Comparison of ENCODE assay signal across 29 cellular contexts in genomic region chr3:143011705-143012104, GRCh38. TPM values are rescaled to one million over a fixed set of nuclear protein-coding genes. Genes with fewer than 3 reads are reported as not detected.
DNase-seq lines count a peak whose midpoint lies in the region; ATAC-seq and TF ChIP-seq lines count a peak whose summit lies in the region.
"Had no signal": no experiment of that assay in that cellular context is flagged by ENCODE, and none has a peak within 500 bp of the region (broad histone marks: within the 10 kb centered on the region; RNA-seq: fewer than 3 reads in every experiment).

No MANE protein-coding gene starts in this region.

- CTCF ChIA-PET in activated naive CD4-positive, alpha-beta T cell treated with anti-CD3 and anti-CD28 coated beads for 36 hours (lab: Charles Lee): interaction anchor here (0.6 kb wide), 1 partner anchor 385 kb away, joined by 3 read pairs; no protein-coding TSS in a partner anchor
- CTCF ChIA-PET in activated naive CD4-positive, alpha-beta T cell treated with anti-CD3 and anti-CD28 coated beads, Interleukin-2, amount 10 ng/mL, durations not matched to agents 7 days and 5 days (lab: Charles Lee): interaction anchor here (0.8 to 1.2 kb wide), 3 partner anchors 9 to 184 kb away, joined by 3 to 4 read pairs (median 3); no protein-coding TSS in a partner anchor
- CTCF ChIA-PET in HEK293T (lab: Yijun Ruan, JAX): no interaction called here

- no peak for ATAC-seq in activated naive CD8-positive, alpha-beta T cell treated with anti-CD3 and anti-CD28 coated beads, Interleukin-2, amount 50 U/mL, for 24 hours
- no peak for ATAC-seq in HG03097 (IDR thresholded peaks at IDR 0.05; ENCODE audit: low FRiP score, unreplicated experiment)
- ATAC-seq in GM18867 (IDR thresholded peaks at IDR 0.05; ENCODE audit: unreplicated experiment): no peak
- ATAC-seq: pancreas had no signal

- H3K4me3 Mint-ChIP-seq in activated naive CD4-positive, alpha-beta T cell treated with anti-CD3 and anti-CD28 coated beads for 36 hours: no peak overlapping the region
- no peak overlapping the region for H3K4me3 Mint-ChIP-seq in activated naive CD4-positive, alpha-beta T cell treated with anti-CD3 and anti-CD28 coated beads, Interleukin-2, amount 10 ng/mL, durations not matched to agents 7 days and 5 days
- no peak overlapping the region for H3K4me3 Mint-ChIP-seq in activated naive CD8-positive, alpha-beta T cell treated with anti-CD3 and anti-CD28 coated beads, Interleukin-2, amount 50 U/mL, for 24 hours
- H3K4me3 Mint-ChIP-seq: CD8-positive, alpha-beta memory T cell; neural crest cell; type B pancreatic cell had no signal

- H3K4me1 Mint-ChIP-seq in activated naive CD4-positive, alpha-beta T cell treated with anti-CD3 and anti-CD28 coated beads for 36 hours (ENCODE audit: low read depth): peaks cover 62% of the 10 kb centered on the region
- peaks cover 33% of the 10 kb centered on the region for H3K4me1 Mint-ChIP-seq in activated naive CD4-positive, alpha-beta T cell treated with anti-CD3 and anti-CD28 coated beads, Interleukin-2, amount 10 ng/mL, durations not matched to agents 7 days and 5 days
- peaks cover 58% of the 10 kb centered on the region for H3K4me1 Mint-ChIP-seq in activated naive CD8-positive, alpha-beta T cell treated with anti-CD3 and anti-CD28 coated beads, Interleukin-2, amount 50 U/mL, for 24 hours

- DNase-seq in activated naive CD4-positive, alpha-beta T cell treated with anti-CD3 and anti-CD28 coated beads for 36 hours: peak; percentile 8
- DNase-seq in activated naive CD4-positive, alpha-beta T cell treated with anti-CD3 and anti-CD28 coated beads, Interleukin-2, amount 10 ng/mL, durations not matched to agents 7 days and 5 days: no peak
- no peak for DNase-seq in HEK293T (ENCODE audit: extremely low spot score)
- DNase-seq in activated naive CD8-positive, alpha-beta T cell treated with anti-CD3 and anti-CD28 coated beads, Interleukin-2, amount 50 U/mL, for 24 hours: no peak
- DNase-seq in renal cortical epithelial cell (ENCODE audit: low read depth): peak; percentile 6
- DNase-seq in NCI-H2227 treated with DMSO at 0.1 percent for 48 hours (lab: John Stamatoyannopoulos, UW): no peak
- DNase-seq: ACHN; activated CD4-positive, CD25-positive, alpha-beta regulatory T cell treated with anti-CD3 and anti-CD28 coated beads, Interleukin-2, amount 50 U/mL, for 72 hours; activated effector memory CD4-positive, alpha-beta T cell treated with Interleukin-2 at 50 U/mL for 16 hours; amygdala; BE2C; CD8-positive, alpha-beta memory T cell; DMS 273 treated with DMSO at 0.1 percent for 48 hours; glutamatergic neuron; KBM-7; NCI-H1105; NCI-H1930; pancreas; SIG-M5; stimulated activated CD4-positive, alpha-beta T cell treated with anti-CD3 and anti-CD28 coated beads, Interleukin-1b, Interleukin-23, amount 100 ng/mL, for 48 hours; stimulated activated CD8-positive, alpha-beta memory T cell treated with anti-CD3 and anti-CD28 coated beads, Interleukin-4, amount 100 ng/mL, for 48 hours; SW 1271 had no signal

- peaks cover 26% of the 10 kb centered on the region for H3K36me3 Mint-ChIP-seq in activated naive CD4-positive, alpha-beta T cell treated with anti-CD3 and anti-CD28 coated beads for 36 hours (ENCODE audit: low read depth)
- H3K36me3 Mint-ChIP-seq in activated naive CD4-positive, alpha-beta T cell treated with anti-CD3 and anti-CD28 coated beads, Interleukin-2, amount 10 ng/mL, durations not matched to agents 7 days and 5 days: peaks cover 19% of the 10 kb centered on the region
- H3K36me3 Mint-ChIP-seq in activated naive CD8-positive, alpha-beta T cell treated with anti-CD3 and anti-CD28 coated beads, Interleukin-2, amount 50 U/mL, for 24 hours (ENCODE audit: low read depth): peaks cover 34% of the 10 kb centered on the region

- intact Hi-C loops in activated naive CD4-positive, alpha-beta T cell treated with anti-CD3 and anti-CD28 coated beads for 36 hours (cut with micrococcal nuclease): loop anchor here (1.0 kb wide), 1 partner anchor 9 kb away; no protein-coding TSS in a partner anchor

- POLR2A ChIA-PET in HEK293T (lab: Yijun Ruan, JAX): interaction anchor here (1.0 kb wide), 1 partner anchor 10 kb away, joined by 4 read pairs; the partner anchor contains the start of gene U2SURP

- H3K27me3 Mint-ChIP-seq in activated naive CD4-positive, alpha-beta T cell treated with anti-CD3 and anti-CD28 coated beads for 36 hours (ENCODE audit: low read depth): no peaks in the 10 kb centered on the region
- H3K27me3 Mint-ChIP-seq in activated naive CD4-positive, alpha-beta T cell treated with anti-CD3 and anti-CD28 coated beads, Interleukin-2, amount 10 ng/mL, durations not matched to agents 7 days and 5 days: no peaks in the 10 kb centered on the region
- H3K27me3 Mint-ChIP-seq in activated naive CD8-positive, alpha-beta T cell treated with anti-CD3 and anti-CD28 coated beads, Interleukin-2, amount 50 U/mL, for 24 hours: no peaks in the 10 kb centered on the region
- H3K27me3 Mint-ChIP-seq: CD8-positive, alpha-beta memory T cell; type B pancreatic cell had no signal

- peak overlapping the region; percentile 79 for H3K27ac Mint-ChIP-seq in activated naive CD4-positive, alpha-beta T cell treated with anti-CD3 and anti-CD28 coated beads for 36 hours
- no peak overlapping the region for H3K27ac Mint-ChIP-seq in activated naive CD4-positive, alpha-beta T cell treated with anti-CD3 and anti-CD28 coated beads, Interleukin-2, amount 10 ng/mL, durations not matched to agents 7 days and 5 days
- peak overlapping the region; percentile 29 for H3K27ac Mint-ChIP-seq in activated naive CD8-positive, alpha-beta T cell treated with anti-CD3 and anti-CD28 coated beads, Interleukin-2, amount 50 U/mL, for 24 hours
- H3K27ac Mint-ChIP-seq: type B pancreatic cell had no signal

- H3K9me3 Mint-ChIP-seq in activated naive CD4-positive, alpha-beta T cell treated with anti-CD3 and anti-CD28 coated beads for 36 hours: no peaks in the 10 kb centered on the region
- H3K9me3 Mint-ChIP-seq in activated naive CD4-positive, alpha-beta T cell treated with anti-CD3 and anti-CD28 coated beads, Interleukin-2, amount 10 ng/mL, durations not matched to agents 7 days and 5 days: no peaks in the 10 kb centered on the region
- no peaks in the 10 kb centered on the region for H3K9me3 Mint-ChIP-seq in activated naive CD8-positive, alpha-beta T cell treated with anti-CD3 and anti-CD28 coated beads, Interleukin-2, amount 50 U/mL, for 24 hours
- H3K9me3 Mint-ChIP-seq: CD8-positive, alpha-beta memory T cell; neural crest cell; type B pancreatic cell had no signal

TF ChIP-seq in HEK293T, 16 proteins besides CTCF, POLR2A, EP300 and RAD21:
- TF ChIP-seq ARNT (IDR thresholded peaks at IDR 0.05): no peak
- TF ChIP-seq, protein P1, sequence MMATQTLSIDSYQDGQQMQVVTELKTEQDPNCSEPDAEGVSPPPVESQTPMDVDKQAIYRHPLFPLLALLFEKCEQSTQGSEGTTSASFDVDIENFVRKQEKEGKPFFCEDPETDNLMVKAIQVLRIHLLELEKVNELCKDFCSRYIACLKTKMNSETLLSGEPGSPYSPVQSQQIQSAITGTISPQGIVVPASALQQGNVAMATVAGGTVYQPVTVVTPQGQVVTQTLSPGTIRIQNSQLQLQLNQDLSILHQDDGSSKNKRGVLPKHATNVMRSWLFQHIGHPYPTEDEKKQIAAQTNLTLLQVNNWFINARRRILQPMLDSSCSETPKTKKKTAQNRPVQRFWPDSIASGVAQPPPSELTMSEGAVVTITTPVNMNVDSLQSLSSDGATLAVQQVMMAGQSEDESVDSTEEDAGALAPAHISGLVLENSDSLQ (IDR thresholded peaks at IDR 0.05): peak; percentile 55
TF ChIP-seq in HEK293T: peak in this region for 1.

RNA-seq across cellular contexts. Expression of gene U2SURP, which starts 10.3 kb away (rescaled TPM):
- 100 to 1,000 TPM; 173 to 180 TPM for total RNA-seq in activated naive CD4-positive, alpha-beta T cell treated with anti-CD3 and anti-CD28 coated beads for 36 hours
- total RNA-seq in renal cortical epithelial cell: 59.9 and 73.6 TPM in 2 replicates

RNA-seq across cellular contexts. Expression of gene PAQR9, which starts 48.2 kb away (rescaled TPM):
- total RNA-seq in activated naive CD4-positive, alpha-beta T cell treated with anti-CD3 and anti-CD28 coated beads for 36 hours: not detected
- total RNA-seq in renal cortical epithelial cell: 0.17 and 0.20 TPM in 2 replicates
- total RNA-seq: breast epithelium; CD8-positive, alpha-beta memory T cell; lung; MCF 10A had no signal

Comparison
In these comparisons a context has a peak if more than half of its experiments do, and no peak if none do; other contexts are left out.
1. DNase-seq: peak in activated naive CD4-positive, alpha-beta T cell treated with anti-CD3 and anti-CD28 coated beads for 36 hours (single experiment) and renal cortical epithelial cell (single experiment); none in activated naive CD4-positive, alpha-beta T cell treated with anti-CD3 and anti-CD28 coated beads, Interleukin-2, amount 10 ng/mL, durations not matched to agents 7 days and 5 days (single experiment), HEK293T (single experiment), activated naive CD8-positive, alpha-beta T cell treated with anti-CD3 and anti-CD28 coated beads, Interleukin-2, amount 50 U/mL, for 24 hours (single experiment) and NCI-H2227 treated with DMSO at 0.1 percent for 48 hours (single experiment).